In genomic region chr10:131250454-131251145, GRCh38 we compare ENCODE assay signal across 17 cellular contexts.
DNase-seq lines count a peak whose midpoint lies in the region; ATAC-seq, FAIRE-seq and TF ChIP-seq lines count a peak whose summit lies in the region.
"Had no signal": no experiment of that assay in that cellular context is flagged by ENCODE, and none has a peak within 500 bp of the region (broad histone marks: within the 10 kb centered on the region; RNA-seq: fewer than 3 reads in every experiment).

No MANE protein-coding gene starts in this region.

- no peak for TF ChIP-seq CTCF in H9 (conservative IDR thresholded peaks at IDR 0.05)
- TF ChIP-seq CTCF in hepatocyte (IDR thresholded peaks at IDR 0.05; ENCODE audit: poor library complexity): no peak
- no peak for TF ChIP-seq CTCF in CD8-positive, alpha-beta T cell (IDR thresholded peaks at IDR 0.05)

- H3K27me3 Mint-ChIP-seq in H9 (ENCODE audit: low read depth): no peaks in the 10 kb centered on the region; the same call in 1 of the 2 replicates
- H3K27me3 Mint-ChIP-seq in CD8-positive, alpha-beta T cell (ENCODE audit: low read depth): peaks cover 7% of the 10 kb centered on the region

- H2AK5ac ChIP-seq in H9 (ENCODE audit: insufficient read length, low read length): no peak overlapping the region
- no peak overlapping the region for H2AK5ac ChIP-seq in trophoblast cell (ENCODE audit: low read length)

- H3K79me1 ChIP-seq in H9 (ENCODE audit: insufficient read depth, low read depth, low read length, poor library complexity, severe bottlenecking) (no peaks in the 10 kb centered on the region), trophoblast cell (ENCODE audit: low read length) (no peaks in the 10 kb centered on the region)

- no CpG with 5 or more reads among the region's 18 CpGs for WGBS in H9 (ENCODE audit: extremely low coverage, insufficient read length, low lambda C conversion rate)
- 58% methylated on average over 17 of the region's 18 CpGs for WGBS in hepatocyte (ENCODE audit: low lambda C conversion rate, missing lambda C conversion rate)
- WGBS in trophoblast cell (ENCODE audit: extremely low coverage, insufficient coverage, insufficient read length): no CpG with 5 or more reads among the region's 18 CpGs

- no peaks in the 10 kb centered on the region for H3K9me3 Mint-ChIP-seq in H9
- H3K9me3 Mint-ChIP-seq in CD8-positive, alpha-beta T cell: no peaks in the 10 kb centered on the region
- H3K9me3 Mint-ChIP-seq: CD4-positive, alpha-beta memory T cell had no signal

- H3K9ac ChIP-seq in BLaER1 (peak overlapping the region; percentile 81), H9 (ENCODE audit: extremely low read depth, insufficient read length, low read length) (no peak overlapping the region), trophoblast cell (ENCODE audit: low read length) (no peak overlapping the region)
- H3K9ac ChIP-seq: SK-N-SH had no signal

- H3K23ac ChIP-seq in H9 (ENCODE audit: insufficient read length, low read depth, low read length) (no peak overlapping the region), trophoblast cell (ENCODE audit: low read length) (no peak overlapping the region)

- no peak overlapping the region for H4K12ac ChIP-seq in trophoblast cell (ENCODE audit: low read depth, low read length)

- H3K27ac ChIP-seq in BLaER1 (peak overlapping the region; percentile 92), H9 (ENCODE audit: insufficient read length, low read depth, low read length) (no peak overlapping the region), hepatocyte (no peak overlapping the region), trophoblast cell (ENCODE audit: low read depth, low read length) (no peak overlapping the region)
- H3K27ac ChIP-seq in CD8-positive, alpha-beta T cell (ENCODE audit: low read depth, low read length): no peak overlapping the region

- H3K18ac ChIP-seq in H9 (ENCODE audit: insufficient read length, low read depth, low read length): no peak overlapping the region
- no peak overlapping the region for H3K18ac ChIP-seq in trophoblast cell (ENCODE audit: low read length)

- H4K91ac ChIP-seq in H9 (ENCODE audit: insufficient read length, low read depth, low read length): no peak overlapping the region
- no peak overlapping the region for H4K91ac ChIP-seq in trophoblast cell (ENCODE audit: low read depth, low read length)

- no peak overlapping the region for H4K8ac ChIP-seq in H9 (replicated peaks; ENCODE audit: insufficient read length, low read depth, low read length)
- no peak overlapping the region for H4K8ac ChIP-seq in trophoblast cell (ENCODE audit: low read depth, low read length)

- CTCF ChIA-PET in CD8-positive, alpha-beta T cell (lab: Charles Lee): no interaction called here

- H3K27ac Mint-ChIP-seq in H9: peak overlapping the region in 2 of 3 experiments; percentile 37 to 65; a peak in 3 of 7 replicates
- no peak overlapping the region for H3K27ac Mint-ChIP-seq in CD8-positive, alpha-beta T cell
- H3K27ac Mint-ChIP-seq: CD4-positive, alpha-beta memory T cell had no signal

- H2BK120ac ChIP-seq in H9 (ENCODE audit: low read depth, low read length, poor library complexity, severe bottlenecking) (no peak overlapping the region), trophoblast cell (ENCODE audit: insufficient read depth, low read length, poor library complexity) (no peak overlapping the region)

- H3K4me3 Mint-ChIP-seq in H9: no peak overlapping the region
- no peak overlapping the region for H3K4me3 Mint-ChIP-seq in CD8-positive, alpha-beta T cell
- H3K4me3 Mint-ChIP-seq: CD4-positive, alpha-beta memory T cell had no signal

- peaks cover 28 to 30% of the 10 kb centered on the region in 2 experiments for H3K4me1 Mint-ChIP-seq in H9
- no peaks in the 10 kb centered on the region for H3K4me1 Mint-ChIP-seq in CD8-positive, alpha-beta T cell (ENCODE audit: low read depth)
- H3K4me1 Mint-ChIP-seq: CD4-positive, alpha-beta memory T cell had no signal

- no peak overlapping the region for H3K4ac ChIP-seq in H9 (ENCODE audit: low read depth, low read length)
- H3K4ac ChIP-seq in trophoblast cell (ENCODE audit: low read depth, low read length): no peak overlapping the region

- no peak overlapping the region for H2BK15ac ChIP-seq in H9 (ENCODE audit: low read depth, low read length)

- H2BK20ac ChIP-seq in H9 (ENCODE audit: low read depth, low read length, poor library complexity, severe bottlenecking): no peak overlapping the region

- H3K4me2 ChIP-seq in BLaER1: peak overlapping the region; percentile 97
- no peak overlapping the region for H3K4me2 ChIP-seq in H9 (ENCODE audit: insufficient read depth, insufficient read length, low read length)
- H3K4me2 ChIP-seq in hepatocyte: peak overlapping the region; percentile 66
- peak overlapping the region; percentile 3 for H3K4me2 ChIP-seq in trophoblast cell (ENCODE audit: low read length)
- H3K4me2 ChIP-seq: SK-N-SH had no signal

- no peaks in the 10 kb centered on the region for H3K79me2 ChIP-seq in H9 (ENCODE audit: insufficient read depth, low read length)
- H3K79me2 ChIP-seq in hepatocyte: no peaks in the 10 kb centered on the region
- no peaks in the 10 kb centered on the region for H3K79me2 ChIP-seq in trophoblast cell (ENCODE audit: control insufficient read depth, insufficient read depth, low read length, poor library complexity)

- H3K4me1 ChIP-seq in BLaER1: peaks cover 100% of the 10 kb centered on the region
- no peaks in the 10 kb centered on the region; the same call in 1 of the 2 replicates for H3K4me1 ChIP-seq in H9 (ENCODE audit: insufficient read depth, low read length)
- no peaks in the 10 kb centered on the region for H3K4me1 ChIP-seq in hepatocyte (ENCODE audit: insufficient read depth)
- H3K4me1 ChIP-seq in trophoblast cell (ENCODE audit: control insufficient read depth in 1 of 2, insufficient read depth in 2 of 2, low read length in 2 of 2): peaks cover 15 to 17% of the 10 kb centered on the region in 2 experiments
- H3K4me1 ChIP-seq in CD8-positive, alpha-beta T cell (ENCODE audit: insufficient read depth, low read length): no peaks in the 10 kb centered on the region
- H3K4me1 ChIP-seq: HAP-1 had no signal

- H3K36me3 ChIP-seq in BLaER1 (0 out of 2 replicates have a peak, but pooled peaks cover 4% of the 10 kb centered on the region), hepatocyte (replicated peaks; ENCODE audit: insufficient read depth, low read depth) (no peaks in the 10 kb centered on the region), trophoblast cell (ENCODE audit: control insufficient read depth in 1 of 2, insufficient read depth in 2 of 2, low read length in 2 of 2) (peaks cover 0 to 4% of the 10 kb centered on the region in 2 experiments)
- H3K36me3 ChIP-seq in CD8-positive, alpha-beta T cell (ENCODE audit: insufficient read depth, low read length): no peaks in the 10 kb centered on the region
- H3K36me3 ChIP-seq: HAP-1 had no signal

- no peak for DNase-seq in H9
- DNase-seq in hepatocyte (ENCODE audit: low spot score): no peak
- DNase-seq in trophoblast cell: no peak
- no peak for DNase-seq in CD8-positive, alpha-beta T cell
- DNase-seq in NCI-H1417 treated with DMSO at 0.1 percent for 48 hours (lab: John Stamatoyannopoulos, UW): no peak
- DNase-seq in urothelium cell line (ENCODE audit: low spot score): no peak
- DNase-seq: ACHN; CD4-positive, alpha-beta memory T cell; DMS 273 treated with DMSO at 0.1 percent for 48 hours; IMR-90; Kasumi-1; NCI-H2029 treated with DMSO at 0.1 percent for 48 hours; NCI-H526 treated with DMSO at 0.1 percent for 48 hours; Right ventricle myocardium superior; SK-N-SH had no signal

- FAIRE-seq in urothelium cell line (lab: Jason Lieb, UNC): no peak

- no peaks in the 10 kb centered on the region for H4K20me1 ChIP-seq in BLaER1
- H4K20me1 ChIP-seq in H9 (ENCODE audit: control insufficient read depth, insufficient read depth, insufficient read length): no peaks in the 10 kb centered on the region
- H4K20me1 ChIP-seq in hepatocyte (ENCODE audit: insufficient read depth, poor library complexity, severe bottlenecking): no peaks in the 10 kb centered on the region

- H4K5ac ChIP-seq in H9 (ENCODE audit: insufficient read length, low read depth, low read length): no peak overlapping the region

- H3K36me3 Mint-ChIP-seq in H9 (ENCODE audit: insufficient read depth in 1 of 3, low read depth in 3 of 3): no peaks in the 10 kb centered on the region
- no peaks in the 10 kb centered on the region for H3K36me3 Mint-ChIP-seq in CD8-positive, alpha-beta T cell
- H3K36me3 Mint-ChIP-seq: CD4-positive, alpha-beta memory T cell had no signal

- peak overlapping the region; percentile 63 for H3K4me3 ChIP-seq in BLaER1
- H3K4me3 ChIP-seq in hepatocyte: no peak overlapping the region
- H3K4me3 ChIP-seq in trophoblast cell (ENCODE audit: low read depth, low read length): no peak overlapping the region
- H3K4me3 ChIP-seq in CD8-positive, alpha-beta T cell (ENCODE audit: low read depth, low read length): no peak overlapping the region
- H3K4me3 ChIP-seq: HAP-1 had no signal

- H2BK5ac ChIP-seq in H9 (ENCODE audit: insufficient read length, low read length) (no peak overlapping the region), trophoblast cell (ENCODE audit: low read depth, low read length, poor library complexity) (no peak overlapping the region)

- H3K27me3 ChIP-seq in BLaER1 (no peaks in the 10 kb centered on the region), H9 (ENCODE audit: insufficient read depth, low read length) (no peaks in the 10 kb centered on the region), hepatocyte (peaks cover 30% of the 10 kb centered on the region), trophoblast cell (ENCODE audit: insufficient read depth, low read length) (no peaks in the 10 kb centered on the region)
- H3K27me3 ChIP-seq in CD8-positive, alpha-beta T cell (ENCODE audit: insufficient read depth, low read length): no peaks in the 10 kb centered on the region

- no peak overlapping the region for H3K14ac ChIP-seq in H9 (ENCODE audit: insufficient read depth, low read length)
- H3K14ac ChIP-seq in trophoblast cell (ENCODE audit: low read length): no peak overlapping the region

- intact Hi-C loops in CD8-positive, alpha-beta T cell (cut with DNase I, micrococcal nuclease): no loop called here

- no peaks in the 10 kb centered on the region for H3K9me2 ChIP-seq in hepatocyte (replicated peaks; ENCODE audit: insufficient read depth)
- H3K9me2 ChIP-seq: SK-N-SH had no signal

- POLR2A ChIA-PET in CD8-positive, alpha-beta T cell (lab: Charles Lee): no interaction called here

- no peaks in the 10 kb centered on the region for H3K9me3 ChIP-seq in BLaER1
- H3K9me3 ChIP-seq in H9 (ENCODE audit: control insufficient read depth, low read depth, low read length): no peaks in the 10 kb centered on the region
- no peaks in the 10 kb centered on the region for H3K9me3 ChIP-seq in hepatocyte (ENCODE audit: low read depth)
- peaks cover 4% of the 10 kb centered on the region for H3K9me3 ChIP-seq in trophoblast cell (ENCODE audit: insufficient read depth, low read depth, low read length)
- H3K9me3 ChIP-seq in CD8-positive, alpha-beta T cell (ENCODE audit: low read length): no peaks in the 10 kb centered on the region
- H3K9me3 ChIP-seq: HAP-1, SK-N-SH had no signal

- no peak overlapping the region for H3T11ph ChIP-seq in H9 (ENCODE audit: low read length)

- H3K56ac ChIP-seq in H9 (ENCODE audit: insufficient read length, low read depth, low read length): no peak overlapping the region

- H3K23me2 ChIP-seq in H9 (ENCODE audit: insufficient read length, low read depth, low read length, poor library complexity, severe bottlenecking): no peaks in the 10 kb centered on the region

- H2AFZ ChIP-seq in H9 (ENCODE audit: low read length): no peak overlapping the region
- H2AFZ ChIP-seq in hepatocyte: no peak overlapping the region
- no peak overlapping the region for H2AFZ ChIP-seq in trophoblast cell (ENCODE audit: insufficient read depth, low read length, poor library complexity)

- no peak for ATAC-seq in CD8-positive, alpha-beta T cell

- H2BK12ac ChIP-seq in H9 (ENCODE audit: insufficient read length, low read depth, low read length) (no peak overlapping the region), trophoblast cell (ENCODE audit: low read length) (no peak overlapping the region)
